ENCODE assay signal across 13 cellular contexts in genomic region chr16:621526-622105, GRCh38. TPM values are rescaled to one million over a fixed set of nuclear protein-coding genes. Genes with fewer than 3 reads are reported as not detected.
A peak's percentile ranks its signal among the peaks of the same experiment; 100 is the strongest.
DNase-seq lines count a peak whose midpoint lies in the region; ATAC-seq and TF ChIP-seq lines count a peak whose summit lies in the region.
"Had no signal": no experiment of that assay in that cellular context is flagged by ENCODE, and none has a peak within 500 bp of the region (broad histone marks: within the 10 kb centered on the region; RNA-seq: fewer than 3 reads in every experiment).

No MANE protein-coding gene starts in this region.

- in situ Hi-C loops in mammary epithelial cell (cut with MboI; ENCODE audit: low sequenced_read_pairs in 2 of 2): no loop called here

- H3K36me3 ChIP-seq in mammary epithelial cell (ENCODE audit: insufficient read depth, low read length) (no peaks in the 10 kb centered on the region), mesenchymal stem cell (ENCODE audit: control insufficient read depth in 1 of 2, insufficient read depth in 2 of 2, low read depth in 1 of 2, low read length in 2 of 2) (peaks cover 0 to 44% of the 10 kb centered on the region in 2 experiments), OCI-LY7 (ENCODE audit: insufficient read depth, low read length) (no peaks in the 10 kb centered on the region)

- 62% methylated on average over 13 of the region's 21 CpGs for WGBS in mammary epithelial cell (ENCODE audit: low coverage, missing lambda C conversion rate)
- WGBS in mesenchymal stem cell: 97% methylated on average over 21 of the region's 21 CpGs

- H3K4me2 ChIP-seq in mammary epithelial cell (ENCODE audit: insufficient read depth, low read depth, low read length) (peak overlapping the region; percentile 71), mesenchymal stem cell (ENCODE audit: low read length, poor library complexity, severe bottlenecking) (no peak overlapping the region), OCI-LY7 (ENCODE audit: low read length) (no peak overlapping the region)

- no peak overlapping the region for H3K4me3 Mint-ChIP-seq in T-helper 2 cell treated with Interferon-gamma antibody and Interleukin-4, amounts not matched to agents 5 μg/mL and 100 μg/mL, for 36 hours
- H3K4me3 Mint-ChIP-seq in activated CD8-positive, alpha-beta memory T cell treated with anti-CD3 and anti-CD28 coated beads, Interleukin-2, amount 10 ng/mL, durations not matched to agents 7 days and 5 days: no peak overlapping the region
- H3K4me3 Mint-ChIP-seq: activated CD4-positive, alpha-beta T cell treated with anti-CD3 and anti-CD28 coated beads, Interleukin-2, amount 10 ng/mL, durations not matched to agents 24 days and 14 days; T-helper 17 cell had no signal

- H3K4me1 ChIP-seq in mammary epithelial cell (ENCODE audit: insufficient read depth, low read length) (peaks cover 26% of the 10 kb centered on the region), mesenchymal stem cell (ENCODE audit: control insufficient read depth, insufficient read depth, low read depth, low read length) (peaks cover 23% of the 10 kb centered on the region), OCI-LY7 (ENCODE audit: insufficient read depth, low read length, poor library complexity, severe bottlenecking) (no peaks in the 10 kb centered on the region)

- BruUV-seq in mammary epithelial cell (replicated peaks; lab: Mats Ljungman, UMichigan) (no TSS peak), OCI-LY7 (replicated peaks; lab: Mats Ljungman, UMichigan) (no TSS peak)

- peak overlapping the region; percentile 27 for H2AFZ ChIP-seq in mammary epithelial cell (ENCODE audit: low read depth, low read length)
- no peak overlapping the region for H2AFZ ChIP-seq in mesenchymal stem cell (ENCODE audit: low read depth, low read length)
- no peak overlapping the region for H2AFZ ChIP-seq in OCI-LY7 (ENCODE audit: low read length)

- H2AK5ac ChIP-seq in mesenchymal stem cell (ENCODE audit: low read length, severe bottlenecking): no peak overlapping the region

- no peak overlapping the region for H2BK120ac ChIP-seq in mesenchymal stem cell (ENCODE audit: low read depth, low read length)

- H3K27me3 ChIP-seq in mammary epithelial cell (ENCODE audit: insufficient read depth, low read length): no peaks in the 10 kb centered on the region
- H3K27me3 ChIP-seq in mesenchymal stem cell (ENCODE audit: control insufficient read depth in 1 of 2, insufficient read depth in 1 of 2, low read length in 2 of 2): no peaks in the 10 kb centered on the region
- H3K27me3 ChIP-seq: Peyer's patch had no signal

- H3K27ac Mint-ChIP-seq in T-helper 2 cell treated with Interferon-gamma antibody and Interleukin-4, amounts not matched to agents 5 μg/mL and 100 μg/mL, for 36 hours: no peak overlapping the region
- H3K27ac Mint-ChIP-seq in activated CD8-positive, alpha-beta memory T cell treated with anti-CD3 and anti-CD28 coated beads, Interleukin-2, amount 10 ng/mL, durations not matched to agents 7 days and 5 days: no peak overlapping the region
- H3K27ac Mint-ChIP-seq: activated CD4-positive, alpha-beta T cell treated with anti-CD3 and anti-CD28 coated beads, Interleukin-2, amount 10 ng/mL, durations not matched to agents 24 days and 14 days; activated T-helper 2 cell treated with anti-CD3 and anti-CD28 coated beads, Interferon-gamma antibody, Interleukin-2, Interleukin-4, amounts not matched to agents 10 μg/mL and 5 μg/mL and 100 μg/mL, durations not matched to agents 14 hours and 24 hours and 36 hours; T-helper 17 cell had no signal

- H4K20me1 ChIP-seq in mammary epithelial cell (ENCODE audit: insufficient read depth, low read length) (no peaks in the 10 kb centered on the region), OCI-LY7 (ENCODE audit: insufficient read depth, low read length) (no peaks in the 10 kb centered on the region)

- H2BK15ac ChIP-seq in mesenchymal stem cell (ENCODE audit: low read depth, poor library complexity, severe bottlenecking): no peak overlapping the region

- intact Hi-C loops in mammary epithelial cell (cut with micrococcal nuclease): loop anchor here (1.0 kb wide), 2 partner anchors 15 to 29 kb away; partner anchors contain the start of gene METTL26
- intact Hi-C loops in OCI-LY7 (cut with micrococcal nuclease; ENCODE audit: unreplicated experiment): no loop called here

- no peak for ATAC-seq in esophagus mucosa
- no peak for ATAC-seq in activated CD8-positive, alpha-beta memory T cell treated with anti-CD3 and anti-CD28 coated beads, Interleukin-2, amount 10 ng/mL, durations not matched to agents 7 days and 5 days
- ATAC-seq: T-helper 17 cell had no signal

- peaks cover 43% of the 10 kb centered on the region for H3K79me1 ChIP-seq in mesenchymal stem cell (replicated peaks; ENCODE audit: low read length, poor library complexity, severe bottlenecking)

- H3K36me3 Mint-ChIP-seq in T-helper 2 cell treated with Interferon-gamma antibody and Interleukin-4, amounts not matched to agents 5 μg/mL and 100 μg/mL, for 36 hours (ENCODE audit: low read depth): no peaks in the 10 kb centered on the region
- H3K36me3 Mint-ChIP-seq in activated CD8-positive, alpha-beta memory T cell treated with anti-CD3 and anti-CD28 coated beads, Interleukin-2, amount 10 ng/mL, durations not matched to agents 7 days and 5 days: no peaks in the 10 kb centered on the region

- peak overlapping the region in 1 of 2 experiments; percentile 39 for H3K14ac ChIP-seq in mesenchymal stem cell (ENCODE audit: low read length in 2 of 2)

- H3K23ac ChIP-seq in mesenchymal stem cell (ENCODE audit: low read length in 2 of 2): no peak overlapping the region

- CTCF ChIA-PET in mammary epithelial cell (lab: Charles Lee; ENCODE audit: low non-redundant PET): interaction anchor here (1.0 kb wide), 1 partner anchor 15 kb away, joined by 4 read pairs; the partner anchor contains the start of gene METTL26
- CTCF ChIA-PET in OCI-LY7 (lab: Charles Lee; ENCODE audit: unreplicated experiment): no interaction called here
- CTCF ChIA-PET in activated CD8-positive, alpha-beta memory T cell treated with anti-CD3 and anti-CD28 coated beads, Interleukin-2, amount 10 ng/mL, durations not matched to agents 7 days and 5 days (lab: Charles Lee): no interaction called here

- no peak overlapping the region for H3K27ac ChIP-seq in mammary epithelial cell (ENCODE audit: insufficient read depth, low read depth, low read length)
- no peak overlapping the region for H3K27ac ChIP-seq in mesenchymal stem cell (ENCODE audit: low read length, poor library complexity, severe bottlenecking)
- H3K27ac ChIP-seq in OCI-LY7 (ENCODE audit: low read depth, low read length, poor library complexity, severe bottlenecking): no peak overlapping the region

- TF ChIP-seq CTCF in mammary epithelial cell (conservative IDR thresholded peaks at IDR 0.05 in 1 of 2, IDR thresholded peaks at IDR 0.05 in 1 of 2; ENCODE audit: extremely low read depth in 1 of 2, insufficient read depth in 1 of 2, low read depth in 1 of 2, low read length in 2 of 2) (no peak), OCI-LY7 (conservative IDR thresholded peaks at IDR 0.05; ENCODE audit: low read length) (no peak)

- no peaks in the 10 kb centered on the region for H3K4me1 Mint-ChIP-seq in T-helper 2 cell treated with Interferon-gamma antibody and Interleukin-4, amounts not matched to agents 5 μg/mL and 100 μg/mL, for 36 hours (ENCODE audit: low read depth)
- no peaks in the 10 kb centered on the region for H3K4me1 Mint-ChIP-seq in activated CD8-positive, alpha-beta memory T cell treated with anti-CD3 and anti-CD28 coated beads, Interleukin-2, amount 10 ng/mL, durations not matched to agents 7 days and 5 days
- H3K4me1 Mint-ChIP-seq: activated CD4-positive, alpha-beta T cell treated with anti-CD3 and anti-CD28 coated beads, Interleukin-2, amount 10 ng/mL, durations not matched to agents 24 days and 14 days had no signal

- H3K9me3 Mint-ChIP-seq in T-helper 2 cell treated with Interferon-gamma antibody and Interleukin-4, amounts not matched to agents 5 μg/mL and 100 μg/mL, for 36 hours: no peaks in the 10 kb centered on the region
- no peaks in the 10 kb centered on the region for H3K9me3 Mint-ChIP-seq in activated CD8-positive, alpha-beta memory T cell treated with anti-CD3 and anti-CD28 coated beads, Interleukin-2, amount 10 ng/mL, durations not matched to agents 7 days and 5 days (ENCODE audit: low read depth)
- H3K9me3 Mint-ChIP-seq: activated CD4-positive, alpha-beta T cell treated with anti-CD3 and anti-CD28 coated beads, Interleukin-2, amount 10 ng/mL, durations not matched to agents 24 days and 14 days; activated T-helper 2 cell treated with anti-CD3 and anti-CD28 coated beads, Interferon-gamma antibody, Interleukin-2, Interleukin-4, amounts not matched to agents 10 μg/mL and 5 μg/mL and 100 μg/mL, durations not matched to agents 14 hours and 24 hours and 36 hours had no signal

- dilution Hi-C loops in mammary epithelial cell (cut with HindIII; ENCODE audit: low sequenced_read_pairs): no loop called here

- no peaks in the 10 kb centered on the region for H3K9me2 ChIP-seq in OCI-LY7 (ENCODE audit: insufficient read depth, low read length)

- peak; percentile 43 for DNase-seq in Ammon's horn (ENCODE audit: low spot score)
- DNase-seq in NCI-H1092 (lab: John Stamatoyannopoulos, UW): peak; percentile 40
- DNase-seq in mammary epithelial cell: no peak
- DNase-seq in mesenchymal stem cell: no peak
- DNase-seq in OCI-LY7 (ENCODE audit: low spot score): no peak
- DNase-seq in T-helper 2 cell treated with Interferon-gamma antibody and Interleukin-4, amounts not matched to agents 5 μg/mL and 100 μg/mL, for 36 hours (ENCODE audit: low spot score): no peak
- DNase-seq in activated CD8-positive, alpha-beta memory T cell treated with anti-CD3 and anti-CD28 coated beads, Interleukin-2, amount 10 ng/mL, durations not matched to agents 7 days and 5 days: no peak
- DNase-seq: activated CD4-positive, alpha-beta T cell treated with anti-CD3 and anti-CD28 coated beads, Interleukin-2, amount 10 ng/mL, durations not matched to agents 24 days and 14 days; NCI-H1694 treated with DMSO at 0.1 percent for 48 hours; T-helper 17 cell had no signal

- peak overlapping the region in 1 of 2 experiments; percentile 40 for H2BK12ac ChIP-seq in mesenchymal stem cell (ENCODE audit: low read length in 2 of 2)

- no peak overlapping the region for H4K91ac ChIP-seq in mesenchymal stem cell (ENCODE audit: low read length)

- peak overlapping the region; percentile 24 for H4K8ac ChIP-seq in mesenchymal stem cell (ENCODE audit: low read length)

- no peak overlapping the region for H2BK5ac ChIP-seq in mesenchymal stem cell (ENCODE audit: low read depth, low read length, poor library complexity, severe bottlenecking)

- H3K79me2 ChIP-seq in mammary epithelial cell (ENCODE audit: insufficient read depth, low read length) (peaks cover 16% of the 10 kb centered on the region), OCI-LY7 (ENCODE audit: insufficient read depth, low read depth, low read length) (no peaks in the 10 kb centered on the region)

- no peak overlapping the region for H3K4me3 ChIP-seq in mammary epithelial cell (replicated peaks in 1 of 3; ENCODE audit: insufficient read depth in 1 of 3, low read depth in 2 of 3, low read length in 3 of 3)
- H3K4me3 ChIP-seq in mesenchymal stem cell (ENCODE audit: insufficient read depth in 1 of 2, low read depth in 1 of 2, low read length in 2 of 2): no peak overlapping the region
- H3K4me3 ChIP-seq in OCI-LY7 (ENCODE audit: low read depth, low read length, poor library complexity, severe bottlenecking): no peak overlapping the region
- H3K4me3 ChIP-seq: Peyer's patch had no signal

- no peaks in the 10 kb centered on the region for H3K27me3 Mint-ChIP-seq in T-helper 2 cell treated with Interferon-gamma antibody and Interleukin-4, amounts not matched to agents 5 μg/mL and 100 μg/mL, for 36 hours (ENCODE audit: low read depth)
- no peaks in the 10 kb centered on the region for H3K27me3 Mint-ChIP-seq in activated CD8-positive, alpha-beta memory T cell treated with anti-CD3 and anti-CD28 coated beads, Interleukin-2, amount 10 ng/mL, durations not matched to agents 7 days and 5 days
- H3K27me3 Mint-ChIP-seq: activated CD4-positive, alpha-beta T cell treated with anti-CD3 and anti-CD28 coated beads, Interleukin-2, amount 10 ng/mL, durations not matched to agents 24 days and 14 days; T-helper 17 cell had no signal

- peak overlapping the region in 1 of 2 experiments; percentile 62 for H3K4ac ChIP-seq in mesenchymal stem cell (ENCODE audit: low read depth in 1 of 2, low read length in 2 of 2)

- H3K18ac ChIP-seq in mesenchymal stem cell (ENCODE audit: low read depth in 1 of 2, low read length in 2 of 2): peak overlapping the region in 1 of 2 experiments; percentile 43

- H3K9me3 ChIP-seq in mammary epithelial cell (replicated peaks; ENCODE audit: insufficient read depth, low read length): no peaks in the 10 kb centered on the region
- no peaks in the 10 kb centered on the region for H3K9me3 ChIP-seq in mesenchymal stem cell (ENCODE audit: control insufficient read depth, low read length)
- no peaks in the 10 kb centered on the region for H3K9me3 ChIP-seq in OCI-LY7 (ENCODE audit: low read length)
- H3K9me3 ChIP-seq: Peyer's patch had no signal

- POLR2A ChIA-PET in OCI-LY7 (lab: Charles Lee): no interaction called here

- H3K9ac ChIP-seq in mammary epithelial cell (ENCODE audit: insufficient read depth, low read length) (no peak overlapping the region), mesenchymal stem cell (ENCODE audit: low read length) (peak overlapping the region; percentile 75)

RNA-seq across cellular contexts. Expression of gene WFIKKN1, which starts 9.2 kb away (rescaled TPM):
- total RNA-seq in mammary epithelial cell: under 1 TPM; 0.17 to 0.28 TPM
- polyA plus RNA-seq in mammary epithelial cell: not detected
- polyA minus RNA-seq in mammary epithelial cell: not detected
- 0.15 TPM for polyA plus RNA-seq in mesenchymal stem cell (2013, experiment 1 of 2)
- 0.23 TPM for polyA plus RNA-seq in mesenchymal stem cell (2013, experiment 2 of 2)
- total RNA-seq in esophagus mucosa: 0.08 TPM
- 0.46 and 0.47 TPM in 2 replicates for total RNA-seq in OCI-LY7 (2014; rRNA removed; shearing (Covaris generic))
- total RNA-seq in OCI-LY7 (2022): 0.81 and 1.2 TPM in 2 replicates
- total RNA-seq in activated CD8-positive, alpha-beta memory T cell treated with anti-CD3 and anti-CD28 coated beads, Interleukin-2, amount 10 ng/mL, durations not matched to agents 7 days and 5 days: under 1 TPM; 0.12 to 0.23 TPM

RNA-seq across cellular contexts. Expression of gene METTL26, which starts 14.5 kb away (rescaled TPM):
- 10 to 100 TPM; 43.3 to 95.7 TPM for total RNA-seq in mammary epithelial cell
- 76.6 TPM for polyA plus RNA-seq in mammary epithelial cell
- 25.5 TPM for polyA minus RNA-seq in mammary epithelial cell
- 58.3 TPM for polyA plus RNA-seq in mesenchymal stem cell (2013, experiment 1 of 2)
- 56.5 TPM for polyA plus RNA-seq in mesenchymal stem cell (2013, experiment 2 of 2)
- total RNA-seq in esophagus mucosa: 40.2 TPM
- 135 and 152 TPM in 2 replicates for total RNA-seq in OCI-LY7 (2014; rRNA removed; shearing (Covaris generic))
- 83.9 and 99.0 TPM in 2 replicates for total RNA-seq in OCI-LY7 (2022)
- 10 to 100 TPM; 86.7 to 92.6 TPM for total RNA-seq in activated CD8-positive, alpha-beta memory T cell treated with anti-CD3 and anti-CD28 coated beads, Interleukin-2, amount 10 ng/mL, durations not matched to agents 7 days and 5 days

RNA-seq across cellular contexts. Expression of gene MCRIP2, which starts 20.0 kb away (rescaled TPM):
- total RNA-seq in mammary epithelial cell (10 to 100 TPM; 12.3 to 20.6 TPM), esophagus mucosa (20.3 TPM), OCI-LY7 (2022) (47.8 and 64.1 TPM in 2 replicates)
- 10.7 TPM for polyA plus RNA-seq in mammary epithelial cell
- not detected for polyA minus RNA-seq in mammary epithelial cell
- polyA plus RNA-seq in mesenchymal stem cell (2013, experiment 1 of 2): 27.2 TPM
- 29.7 TPM for polyA plus RNA-seq in mesenchymal stem cell (2013, experiment 2 of 2)
- 62.8 and 63.2 TPM in 2 replicates for total RNA-seq in OCI-LY7 (2014; rRNA removed; shearing (Covaris generic))
- total RNA-seq in activated CD8-positive, alpha-beta memory T cell treated with anti-CD3 and anti-CD28 coated beads, Interleukin-2, amount 10 ng/mL, durations not matched to agents 7 days and 5 days: 10 to 100 TPM; 42.5 to 47.3 TPM

RNA-seq across cellular contexts. Expression of gene WDR90, which starts 27.5 kb away (rescaled TPM):
- 10 to 100 TPM in 1 of 2 donors, 1 to 10 TPM in 1; 7.5 to 41.7 TPM for total RNA-seq in mammary epithelial cell
- 14.6 TPM for polyA plus RNA-seq in mammary epithelial cell
- 5.0 TPM for polyA minus RNA-seq in mammary epithelial cell
- polyA plus RNA-seq in mesenchymal stem cell (2013, experiment 1 of 2): 7.4 TPM
- 6.5 TPM for polyA plus RNA-seq in mesenchymal stem cell (2013, experiment 2 of 2)
- 17.9 TPM for total RNA-seq in esophagus mucosa
- 77.6 and 110 TPM in 2 replicates for total RNA-seq in OCI-LY7 (2014; rRNA removed; shearing (Covaris generic))
- total RNA-seq in OCI-LY7 (2022): 143 and 153 TPM in 2 replicates
- 100 to 1,000 TPM in 1 of 2 experiments, 10 to 100 TPM in 1; 74.7 to 108 TPM for total RNA-seq in activated CD8-positive, alpha-beta memory T cell treated with anti-CD3 and anti-CD28 coated beads, Interleukin-2, amount 10 ng/mL, durations not matched to agents 7 days and 5 days

RNA-seq across cellular contexts. Expression of gene RAB40C, which starts 31.8 kb away (rescaled TPM):
- total RNA-seq in mammary epithelial cell (10 to 100 TPM; 11.3 to 19.9 TPM), esophagus mucosa (15.5 TPM), OCI-LY7 (2022) (18.3 and 19.3 TPM in 2 replicates)
- polyA plus RNA-seq in mammary epithelial cell: 6.4 TPM
- 2.7 TPM for polyA minus RNA-seq in mammary epithelial cell
- polyA plus RNA-seq in mesenchymal stem cell (2013, experiment 1 of 2): 11.2 TPM
- polyA plus RNA-seq in mesenchymal stem cell (2013, experiment 2 of 2): 12.0 TPM
- total RNA-seq in OCI-LY7 (2014; rRNA removed; shearing (Covaris generic)): 18.2 and 20.9 TPM in 2 replicates
- 10 to 100 TPM; 13.3 to 14.0 TPM for total RNA-seq in activated CD8-positive, alpha-beta memory T cell treated with anti-CD3 and anti-CD28 coated beads, Interleukin-2, amount 10 ng/mL, durations not matched to agents 7 days and 5 days

Comparison
In these comparisons a context has a peak if more than half of its experiments do, and no peak if none do; other contexts are left out.
1. DNase-seq: peak in Ammon's horn (single experiment) and NCI-H1092 (single experiment); none in mammary epithelial cell (single experiment), mesenchymal stem cell (single experiment), OCI-LY7 (single experiment), T-helper 2 cell treated with Interferon-gamma antibody and Interleukin-4, amounts not matched to agents 5 μg/mL and 100 μg/mL, for 36 hours (single experiment) and activated CD8-positive, alpha-beta memory T cell treated with anti-CD3 and anti-CD28 coated beads, Interleukin-2, amount 10 ng/mL, durations not matched to agents 7 days and 5 days (single experiment).